Comparison of ENCODE assay signal across 1 cellular context in the genomic region with DNA sequence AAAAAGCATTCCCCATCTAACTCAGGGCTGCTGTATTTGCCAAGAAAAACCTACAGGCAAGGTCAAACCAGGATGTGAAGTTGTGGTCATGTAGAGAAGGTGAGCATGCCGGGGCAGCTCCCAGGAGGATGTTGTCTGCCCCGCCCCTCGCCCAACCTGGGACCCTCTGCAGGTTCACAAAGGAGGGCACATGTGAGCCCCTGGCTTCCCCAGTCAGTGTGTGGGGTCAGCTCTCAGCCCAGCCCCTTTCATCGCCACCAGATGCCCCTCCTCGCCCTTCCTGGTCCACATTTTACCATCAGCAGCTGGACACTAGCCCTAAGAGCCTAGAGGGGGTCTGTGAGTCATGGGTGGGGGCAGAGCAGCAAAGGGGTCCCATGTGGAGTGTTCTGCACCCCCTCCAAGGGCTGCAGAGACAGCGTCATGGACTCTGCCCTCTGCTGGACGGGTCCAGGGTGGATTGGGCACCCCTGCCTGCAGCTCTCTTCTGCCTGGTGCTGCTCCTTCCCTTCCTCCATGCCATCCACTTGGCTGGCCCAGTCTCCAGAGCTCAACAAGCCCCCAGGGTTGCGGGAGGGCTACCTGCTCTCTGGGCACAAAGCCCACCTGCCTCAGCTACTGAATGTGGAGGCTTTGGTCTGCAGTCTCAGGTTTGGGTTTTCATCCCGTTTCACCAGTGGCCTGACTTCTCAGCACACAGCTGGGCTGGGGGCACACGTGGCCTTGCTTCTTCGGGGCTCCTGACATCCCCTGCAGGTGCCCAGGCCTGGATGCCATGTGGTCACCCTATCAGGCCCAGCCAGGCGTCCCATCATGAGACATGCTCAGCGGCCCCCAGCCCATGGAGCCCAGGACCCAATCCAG.
TF ChIP-seq lines count a peak whose summit lies in the region.

No MANE protein-coding gene starts in this region.

TF ChIP-seq in WTC11, 78 proteins besides CTCF, POLR2A, EP300 and RAD21 (continued from another document):
- TF ChIP-seq, protein P1, sequence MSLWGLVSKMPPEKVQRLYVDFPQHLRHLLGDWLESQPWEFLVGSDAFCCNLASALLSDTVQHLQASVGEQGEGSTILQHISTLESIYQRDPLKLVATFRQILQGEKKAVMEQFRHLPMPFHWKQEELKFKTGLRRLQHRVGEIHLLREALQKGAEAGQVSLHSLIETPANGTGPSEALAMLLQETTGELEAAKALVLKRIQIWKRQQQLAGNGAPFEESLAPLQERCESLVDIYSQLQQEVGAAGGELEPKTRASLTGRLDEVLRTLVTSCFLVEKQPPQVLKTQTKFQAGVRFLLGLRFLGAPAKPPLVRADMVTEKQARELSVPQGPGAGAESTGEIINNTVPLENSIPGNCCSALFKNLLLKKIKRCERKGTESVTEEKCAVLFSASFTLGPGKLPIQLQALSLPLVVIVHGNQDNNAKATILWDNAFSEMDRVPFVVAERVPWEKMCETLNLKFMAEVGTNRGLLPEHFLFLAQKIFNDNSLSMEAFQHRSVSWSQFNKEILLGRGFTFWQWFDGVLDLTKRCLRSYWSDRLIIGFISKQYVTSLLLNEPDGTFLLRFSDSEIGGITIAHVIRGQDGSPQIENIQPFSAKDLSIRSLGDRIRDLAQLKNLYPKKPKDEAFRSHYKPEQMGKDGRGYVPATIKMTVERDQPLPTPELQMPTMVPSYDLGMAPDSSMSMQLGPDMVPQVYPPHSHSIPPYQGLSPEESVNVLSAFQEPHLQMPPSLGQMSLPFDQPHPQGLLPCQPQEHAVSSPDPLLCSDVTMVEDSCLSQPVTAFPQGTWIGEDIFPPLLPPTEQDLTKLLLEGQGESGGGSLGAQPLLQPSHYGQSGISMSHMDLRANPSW (CRISPR knock-in tag; conservative IDR thresholded peaks at IDR 0.05; ENCODE audit: low read depth) = no peak
- TF ChIP-seq, protein P2, sequence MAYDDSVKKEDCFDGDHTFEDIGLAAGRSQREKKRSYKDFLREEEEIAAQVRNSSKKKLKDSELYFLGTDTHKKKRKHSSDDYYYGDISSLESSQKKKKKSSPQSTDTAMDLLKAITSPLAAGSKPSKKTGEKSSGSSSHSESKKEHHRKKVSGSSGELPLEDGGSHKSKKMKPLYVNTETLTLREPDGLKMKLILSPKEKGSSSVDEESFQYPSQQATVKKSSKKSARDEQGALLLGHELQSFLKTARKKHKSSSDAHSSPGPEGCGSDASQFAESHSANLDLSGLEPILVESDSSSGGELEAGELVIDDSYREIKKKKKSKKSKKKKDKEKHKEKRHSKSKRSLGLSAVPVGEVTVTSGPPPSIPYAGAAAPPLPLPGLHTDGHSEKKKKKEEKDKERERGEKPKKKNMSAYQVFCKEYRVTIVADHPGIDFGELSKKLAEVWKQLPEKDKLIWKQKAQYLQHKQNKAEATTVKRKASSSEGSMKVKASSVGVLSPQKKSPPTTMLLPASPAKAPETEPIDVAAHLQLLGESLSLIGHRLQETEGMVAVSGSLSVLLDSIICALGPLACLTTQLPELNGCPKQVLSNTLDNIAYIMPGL (CRISPR knock-in tag; IDR thresholded peaks at IDR 0.05) = no peak
- TF ChIP-seq JAZF1 (CRISPR knock-in tag; IDR thresholded peaks at IDR 0.05) (no peak), JUN (CRISPR knock-in tag; IDR thresholded peaks at IDR 0.05) (no peak)
